ENCODE assay signal across 13 cellular contexts in genomic region chr4:7810792-7811535, GRCh38.
DNase-seq lines count a peak whose midpoint lies in the region; TF ChIP-seq lines count a peak whose summit lies in the region.
"Had no signal": no experiment of that assay in that cellular context is flagged by ENCODE, and none has a peak within 500 bp of the region (broad histone marks: within the 10 kb centered on the region; RNA-seq: fewer than 3 reads in every experiment).

No MANE protein-coding gene starts in this region.

- DNase-seq in endodermal cell, result no peak
- DNase-seq in mesenchymal stem cell, result no peak
- no peak for DNase-seq in NCI-H1436 treated with DMSO at 0.1 percent for 48 hours (lab: John Stamatoyannopoulos, UW)
- no peak for DNase-seq in Ammon's horn (ENCODE audit: low spot score)
- no peak for DNase-seq in NCI-H1694 treated with DMSO at 0.1 percent for 48 hours (lab: John Stamatoyannopoulos, UW)
- no peak for DNase-seq in stimulated activated CD4-positive, alpha-beta T cell treated with anti-CD3 and anti-CD28 coated beads, Interleukin-4, amount 100 ng/mL, for 4 hours
- DNase-seq: activated CD8-positive, alpha-beta T cell treated with anti-CD3 and anti-CD28 coated beads, Interleukin-2, amount 10 ng/mL, durations not matched to agents 7 days and 5 days; left lung; NCI-H1930; NCI-H510A treated with DMSO at 0.1 percent for 48 hours had no signal

- H3K18ac ChIP-seq in mesenchymal stem cell (ENCODE audit: low read depth in 1 of 2, low read length in 2 of 2), result peak overlapping the region; percentile 17 to 74

- H2BK5ac ChIP-seq in mesenchymal stem cell (ENCODE audit: low read depth, low read length, poor library complexity, severe bottlenecking), result no peak overlapping the region

- H3K4me3 ChIP-seq in HEK293 (ENCODE audit: low read depth, low read length), result no peak overlapping the region
- no peak overlapping the region for H3K4me3 ChIP-seq in endodermal cell (ENCODE audit: low read length)
- H3K4me3 ChIP-seq in mesenchymal stem cell (ENCODE audit: insufficient read depth in 1 of 2, low read depth in 1 of 2, low read length in 2 of 2), result no peak overlapping the region
- no peak overlapping the region for H3K4me3 ChIP-seq in skeletal muscle tissue (ENCODE audit: low read length in 3 of 3)
- H3K4me3 ChIP-seq: left lung had no signal

- no peak overlapping the region for H2AFZ ChIP-seq in mesenchymal stem cell (ENCODE audit: low read depth, low read length)

- H3K27ac Mint-ChIP-seq in endodermal cell, result no peak overlapping the region
- H3K27ac Mint-ChIP-seq: activated CD8-positive, alpha-beta T cell treated with anti-CD3 and anti-CD28 coated beads, Interleukin-2, amount 10 ng/mL, durations not matched to agents 7 days and 5 days; dendritic cell treated with granulocyte-macrophage colony-stimulating factor and Interleukin-4, amounts not matched to agents 40 ng/mL and 50 ng/mL, for 4 days had no signal

- H3K4me1 Mint-ChIP-seq in endodermal cell, result peaks cover 10% of the 10 kb centered on the region

- peak overlapping the region in 1 of 2 experiments; percentile 6 for H3K4ac ChIP-seq in mesenchymal stem cell (ENCODE audit: low read depth in 1 of 2, low read length in 2 of 2)

- peak overlapping the region; percentile 45 for H2BK120ac ChIP-seq in mesenchymal stem cell (ENCODE audit: low read depth, low read length)

- H3K9me3 Mint-ChIP-seq in endodermal cell, result no peaks in the 10 kb centered on the region
- H3K9me3 Mint-ChIP-seq: dendritic cell treated with granulocyte-macrophage colony-stimulating factor and Interleukin-4, amounts not matched to agents 40 ng/mL and 50 ng/mL, for 4 days had no signal

- CTCF ChIA-PET in HEK293 (lab: Yijun Ruan, JAX), result no interaction called here

- H4K8ac ChIP-seq in mesenchymal stem cell (ENCODE audit: low read length), result peak overlapping the region; percentile 21

- WGBS in endodermal cell (ENCODE audit: insufficient coverage in 1 of 2, insufficient read length in 1 of 2), 2 experiments, result 93 to 94% methylated on average over 10 to 35 of the region's 35 CpGs
- 91% methylated on average over 33 of the region's 35 CpGs for WGBS in mesenchymal stem cell

- no peak overlapping the region for H2BK15ac ChIP-seq in mesenchymal stem cell (ENCODE audit: low read depth, poor library complexity, severe bottlenecking)

- H3K4me2 ChIP-seq in mesenchymal stem cell (ENCODE audit: low read length, poor library complexity, severe bottlenecking), result no peak overlapping the region

- H3K27me3 ChIP-seq in endodermal cell (ENCODE audit: control insufficient read depth, insufficient read depth, low read length, poor library complexity, severe bottlenecking) (no peaks in the 10 kb centered on the region), mesenchymal stem cell (ENCODE audit: control insufficient read depth in 1 of 2, insufficient read depth in 1 of 2, low read length in 2 of 2) (no peaks in the 10 kb centered on the region), skeletal muscle tissue (ENCODE audit: control insufficient read depth in 3 of 3, insufficient read depth in 3 of 3, low read length in 3 of 3) (no peaks in the 10 kb centered on the region)
- H3K27me3 ChIP-seq: left lung had no signal

- H3K4me1 ChIP-seq in HEK293 (ENCODE audit: control insufficient read depth, insufficient read depth, low read length), result no peaks in the 10 kb centered on the region
- peaks cover 6% of the 10 kb centered on the region for H3K4me1 ChIP-seq in endodermal cell (ENCODE audit: control insufficient read depth, insufficient read depth, low read length)
- peaks cover 45% of the 10 kb centered on the region for H3K4me1 ChIP-seq in mesenchymal stem cell (ENCODE audit: control insufficient read depth, insufficient read depth, low read depth, low read length)
- peaks cover 27 to 32% (median 32%) of the 10 kb centered on the region in 3 donors for H3K4me1 ChIP-seq in skeletal muscle tissue (ENCODE audit: control insufficient read depth in 3 of 3, insufficient read depth in 3 of 3, low read length in 3 of 3)

- H2AK5ac ChIP-seq in mesenchymal stem cell (ENCODE audit: low read length, severe bottlenecking), result peak overlapping the region; percentile 72

- H3K36me3 ChIP-seq in HEK293 (ENCODE audit: control insufficient read depth in 2 of 2, insufficient read depth in 1 of 2, low read length in 2 of 2) (peaks cover 0 to 33% of the 10 kb centered on the region in 2 experiments; a peak in 1 of 3 replicates), endodermal cell (ENCODE audit: control insufficient read depth, insufficient read depth, low read length) (peaks cover 56% of the 10 kb centered on the region), mesenchymal stem cell (ENCODE audit: control insufficient read depth in 1 of 2, insufficient read depth in 2 of 2, low read depth in 1 of 2, low read length in 2 of 2) (peaks cover 54 to 73% of the 10 kb centered on the region in 2 experiments), skeletal muscle tissue (ENCODE audit: control insufficient read depth in 3 of 3, insufficient read depth in 3 of 3, low read length in 3 of 3) (peaks cover 3 to 16% (median 8%) of the 10 kb centered on the region in 3 donors)

- H3K9me3 ChIP-seq in HEK293 (ENCODE audit: control insufficient read depth, insufficient read depth, low read depth, low read length), result no peaks in the 10 kb centered on the region
- H3K9me3 ChIP-seq in endodermal cell (ENCODE audit: control insufficient read depth, low read length), result no peaks in the 10 kb centered on the region
- peaks cover 12% of the 10 kb centered on the region for H3K9me3 ChIP-seq in mesenchymal stem cell (ENCODE audit: control insufficient read depth, low read length)
- H3K9me3 ChIP-seq in skeletal muscle tissue (ENCODE audit: control insufficient read depth in 3 of 3, low read length in 3 of 3), result no peaks in the 10 kb centered on the region
- H3K9me3 ChIP-seq: left lung had no signal

- H3K27ac ChIP-seq in HEK293 (ENCODE audit: extremely low read depth, low read depth, low read length), result no peak overlapping the region
- H3K27ac ChIP-seq in endodermal cell (ENCODE audit: low read depth, low read length), result peak overlapping the region; percentile 65
- peak overlapping the region; percentile 36 for H3K27ac ChIP-seq in mesenchymal stem cell (ENCODE audit: low read length, poor library complexity, severe bottlenecking)
- peak overlapping the region; percentile 27 for H3K27ac ChIP-seq in skeletal muscle tissue (ENCODE audit: low read depth, low read length)

- no peak overlapping the region for H3K23ac ChIP-seq in mesenchymal stem cell (ENCODE audit: low read length in 2 of 2)

- no peak overlapping the region for H3K4me3 Mint-ChIP-seq in endodermal cell
- H3K4me3 Mint-ChIP-seq: activated CD8-positive, alpha-beta T cell treated with anti-CD3 and anti-CD28 coated beads, Interleukin-2, amount 10 ng/mL, durations not matched to agents 7 days and 5 days; dendritic cell treated with granulocyte-macrophage colony-stimulating factor and Interleukin-4, amounts not matched to agents 40 ng/mL and 50 ng/mL, for 4 days had no signal

- TF ChIP-seq CTCF in HEK293 (tag by site-specific recombination; IDR thresholded peaks at IDR 0.05) (no peak), endodermal cell (conservative IDR thresholded peaks at IDR 0.05) (no peak)

- peak overlapping the region in 1 of 2 experiments; percentile 29 for H3K14ac ChIP-seq in mesenchymal stem cell (ENCODE audit: low read length in 2 of 2)

- H3K27me3 Mint-ChIP-seq in endodermal cell (ENCODE audit: insufficient read depth), result no peaks in the 10 kb centered on the region

- H4K91ac ChIP-seq in mesenchymal stem cell (ENCODE audit: low read length), result peak overlapping the region; percentile 34

- POLR2A ChIA-PET in HEK293 (lab: Yijun Ruan, JAX), result no interaction called here

- H3K79me1 ChIP-seq in mesenchymal stem cell (replicated peaks; ENCODE audit: low read length, poor library complexity, severe bottlenecking), result peaks cover 28% of the 10 kb centered on the region

- H3K9ac ChIP-seq in endodermal cell (ENCODE audit: extremely low read depth, low read length, poor library complexity, severe bottlenecking) (no peak overlapping the region), mesenchymal stem cell (ENCODE audit: low read length) (peak overlapping the region; percentile 57), skeletal muscle tissue (ENCODE audit: low read depth in 1 of 3, low read length in 3 of 3) (no peak overlapping the region)

- peak overlapping the region in 1 of 2 experiments; percentile 59 for H2BK12ac ChIP-seq in mesenchymal stem cell (ENCODE audit: low read length in 2 of 2)

- H3K36me3 Mint-ChIP-seq in endodermal cell (ENCODE audit: low read depth), result peaks cover 52% of the 10 kb centered on the region

TF ChIP-seq in HEK293, 187 proteins besides CTCF, POLR2A, EP300 and RAD21 (continues in another document):
- TF ChIP-seq ZNF580 (tag by site-specific recombination; IDR thresholded peaks at IDR 0.05) (no peak), ZNF48 (tag by site-specific recombination; IDR thresholded peaks at IDR 0.05) (no peak), ZNF416 (tag by site-specific recombination; IDR thresholded peaks at IDR 0.05) (no peak), ZNF132 (tag by site-specific recombination; IDR thresholded peaks at IDR 0.05; ENCODE audit: borderline replicate concordance) (no peak), MYNN (tag by site-specific recombination; IDR thresholded peaks at IDR 0.05; ENCODE audit: borderline replicate concordance) (no peak), ZBTB17 (tag by site-specific recombination; IDR thresholded peaks at IDR 0.05) (no peak), ZNF571 (tag by site-specific recombination; IDR thresholded peaks at IDR 0.05) (no peak), ZNF768 (tag by site-specific recombination; IDR thresholded peaks at IDR 0.05) (no peak), ZNF354C (tag by site-specific recombination; IDR thresholded peaks at IDR 0.05; ENCODE audit: borderline replicate concordance, low read depth) (no peak)
